15 cellular contexts compared by ENCODE assay signal in the genomic region with DNA sequence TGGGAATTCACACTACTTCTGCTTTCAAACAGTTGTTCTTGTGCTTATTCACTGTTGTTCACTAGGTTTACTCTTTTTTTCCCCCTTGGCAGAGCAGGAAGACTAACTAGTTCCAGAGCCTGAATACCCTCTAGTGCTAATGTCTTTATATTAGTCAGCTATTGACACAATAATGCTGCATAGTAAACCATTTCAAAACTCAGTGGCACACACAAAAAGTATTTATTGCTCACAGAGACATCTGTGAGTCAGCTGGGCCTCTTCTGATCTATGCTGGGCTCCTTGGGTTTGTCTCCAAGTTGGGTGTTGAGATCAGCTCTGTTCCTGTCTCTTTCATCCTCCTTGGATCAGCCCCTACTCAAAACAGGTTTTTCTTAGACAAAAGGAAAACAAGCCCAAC. TPM values are rescaled to one million over a fixed set of nuclear protein-coding genes. Genes with fewer than 3 reads are reported as not detected.
DNase-seq lines count a peak whose midpoint lies in the region; ATAC-seq and TF ChIP-seq lines count a peak whose summit lies in the region.
"Had no signal": no experiment of that assay in that cellular context is flagged by ENCODE, and none has a peak within 500 bp of the region (broad histone marks: within the 10 kb centered on the region; RNA-seq: fewer than 3 reads in every experiment).

No MANE protein-coding gene starts in this region.

- H3K36me3 ChIP-seq in CD4-positive, alpha-beta memory T cell (ENCODE audit: insufficient read depth, low read length) = no peaks in the 10 kb centered on the region
- H3K36me3 ChIP-seq: gastrocnemius medialis had no signal

- no peaks in the 10 kb centered on the region for H3K27me3 Mint-ChIP-seq in neural crest cell (ENCODE audit: low read depth)
- H3K27me3 Mint-ChIP-seq in activated T-helper 17 cell treated with anti-CD3 and anti-CD28 coated beads, Interleukin-2, amount 50 U/mL, for 72 hours = no peaks in the 10 kb centered on the region
- H3K27me3 Mint-ChIP-seq in CD4-positive, alpha-beta memory T cell = no peaks in the 10 kb centered on the region

- CTCF ChIA-PET in CD4-positive, alpha-beta memory T cell (lab: Charles Lee; ENCODE audit: partially characterized antibody) = no interaction called here

- no peak for TF ChIP-seq POLR2A in NB4 (IDR thresholded peaks at IDR 0.05; ENCODE audit: extremely low read depth, insufficient read length)

- no peak for TF ChIP-seq CTCF in NB4 (IDR thresholded peaks at IDR 0.05; ENCODE audit: low read depth, low read length)
- TF ChIP-seq CTCF in cardiac fibroblast (IDR thresholded peaks at IDR 0.05; ENCODE audit: low read depth, low read length) = no peak
- TF ChIP-seq CTCF in neural crest cell (conservative IDR thresholded peaks at IDR 0.05) = no peak

- DNase-seq in GM04503 (ENCODE audit: low read depth) (peak; percentile 86), NB4 (ENCODE audit: low read depth) (peak; percentile 6), cardiac fibroblast (ENCODE audit: low read depth in 2 of 2) (peak; percentile 45 to 93), neural crest cell (ENCODE audit: low read depth, low spot score) (no peak), SK-N-DZ (ENCODE audit: low spot score) (no peak)
- no peak for DNase-seq in CD4-positive, alpha-beta memory T cell
- DNase-seq: activated CD8-positive, alpha-beta memory T cell treated with anti-CD3 and anti-CD28 coated beads for 24 hours; body of pancreas; DND-41; gastrocnemius medialis; GOT3; NCI-H446; stimulated activated CD4-positive, alpha-beta T cell treated with anti-CD3 and anti-CD28 coated beads, Interleukin-4, amount 100 ng/mL, for 24 hours had no signal

- no peaks in the 10 kb centered on the region for H3K9me3 Mint-ChIP-seq in neural crest cell
- no peaks in the 10 kb centered on the region for H3K9me3 Mint-ChIP-seq in activated T-helper 17 cell treated with anti-CD3 and anti-CD28 coated beads, Interleukin-2, amount 50 U/mL, for 72 hours
- no peaks in the 10 kb centered on the region for H3K9me3 Mint-ChIP-seq in CD4-positive, alpha-beta memory T cell

- no peak overlapping the region for H3K4me3 Mint-ChIP-seq in neural crest cell
- no peak overlapping the region for H3K4me3 Mint-ChIP-seq in activated T-helper 17 cell treated with anti-CD3 and anti-CD28 coated beads, Interleukin-2, amount 50 U/mL, for 72 hours
- H3K4me3 Mint-ChIP-seq in CD4-positive, alpha-beta memory T cell = no peak overlapping the region

- no peaks in the 10 kb centered on the region for H3K4me1 ChIP-seq in CD4-positive, alpha-beta memory T cell (ENCODE audit: insufficient read depth, low read length)
- H3K4me1 ChIP-seq: body of pancreas, gastrocnemius medialis, parathyroid adenoma had no signal

- POLR2A ChIA-PET in CD4-positive, alpha-beta memory T cell (lab: Charles Lee; ENCODE audit: partially characterized antibody) = no interaction called here

- peak overlapping the region; percentile 3 for H3K27ac Mint-ChIP-seq in neural crest cell (ENCODE audit: unreplicated experiment)
- H3K27ac Mint-ChIP-seq in activated T-helper 17 cell treated with anti-CD3 and anti-CD28 coated beads, Interleukin-2, amount 50 U/mL, for 72 hours = no peak overlapping the region
- no peak overlapping the region for H3K27ac Mint-ChIP-seq in CD4-positive, alpha-beta memory T cell

- H3K36me3 Mint-ChIP-seq in neural crest cell (ENCODE audit: low read depth) = peaks cover 9% of the 10 kb centered on the region
- H3K36me3 Mint-ChIP-seq in activated T-helper 17 cell treated with anti-CD3 and anti-CD28 coated beads, Interleukin-2, amount 50 U/mL, for 72 hours (ENCODE audit: low read depth) = peaks cover 4% of the 10 kb centered on the region
- H3K36me3 Mint-ChIP-seq in CD4-positive, alpha-beta memory T cell = peaks cover 29 to 52% of the 10 kb centered on the region in 2 donors

- no peak overlapping the region for H3K27ac ChIP-seq in CD4-positive, alpha-beta memory T cell (ENCODE audit: low read depth, low read length)
- H3K27ac ChIP-seq: body of pancreas, gastrocnemius medialis, parathyroid adenoma had no signal

- no peak overlapping the region for H3K4me3 ChIP-seq in NB4 (ENCODE audit: low read depth, low read length)
- no peak overlapping the region for H3K4me3 ChIP-seq in cardiac fibroblast (replicated peaks in 1 of 2; ENCODE audit: low read depth in 2 of 2, low read length in 2 of 2)
- no peak overlapping the region for H3K4me3 ChIP-seq in CD4-positive, alpha-beta memory T cell (ENCODE audit: low read length in 2 of 2)
- H3K4me3 ChIP-seq: body of pancreas, gastrocnemius medialis had no signal

- no peaks in the 10 kb centered on the region for H3K4me1 Mint-ChIP-seq in neural crest cell
- H3K4me1 Mint-ChIP-seq in activated T-helper 17 cell treated with anti-CD3 and anti-CD28 coated beads, Interleukin-2, amount 50 U/mL, for 72 hours = no peaks in the 10 kb centered on the region
- H3K4me1 Mint-ChIP-seq in CD4-positive, alpha-beta memory T cell = peaks cover 0 to 11% (median 7%) of the 10 kb centered on the region in 4 donors

- ATAC-seq in activated T-helper 17 cell treated with anti-CD3 and anti-CD28 coated beads, Interleukin-2, amount 50 U/mL, for 72 hours (replicated peaks) = no peak
- ATAC-seq: body of pancreas, gastrocnemius medialis had no signal

- no peaks in the 10 kb centered on the region for H3K9me3 ChIP-seq in CD4-positive, alpha-beta memory T cell (ENCODE audit: control insufficient read depth in 1 of 2, low read length in 2 of 2)
- H3K9me3 ChIP-seq: body of pancreas, gastrocnemius medialis had no signal

- intact Hi-C loops in CD4-positive, alpha-beta memory T cell (cut with micrococcal nuclease) = no loop called here

- H3K27me3 ChIP-seq in CD4-positive, alpha-beta memory T cell (ENCODE audit: insufficient read depth, low read length) = no peaks in the 10 kb centered on the region
- H3K27me3 ChIP-seq: body of pancreas, gastrocnemius medialis had no signal

RNA-seq across cellular contexts. Expression of a gene that starts 51.1 kb away (rescaled TPM):
- 36.9 and 40.6 TPM in 2 replicates for total RNA-seq in neural crest cell
- 10 to 100 TPM; 28.2 to 32.4 TPM for total RNA-seq in activated T-helper 17 cell treated with anti-CD3 and anti-CD28 coated beads, Interleukin-2, amount 50 U/mL, for 72 hours
- polyA plus RNA-seq in SK-N-DZ (2014; cell fraction: cytosol; rRNA removed) = 40.5 and 45.4 TPM in 2 replicates
- polyA plus RNA-seq in SK-N-DZ (2014; cell fraction: nucleus; rRNA removed) = 13.8 and 26.2 TPM in 2 replicates
- total RNA-seq in CD4-positive, alpha-beta memory T cell = 10 to 100 TPM; 34.1 to 35.7 TPM
- 10 to 100 TPM; 23.4 to 33.2 TPM for polyA plus RNA-seq in CD4-positive, alpha-beta memory T cell

RNA-seq across cellular contexts. Expression of a gene that starts 54.7 kb away (rescaled TPM):
- total RNA-seq in neural crest cell = 2.4 and 2.5 TPM in 2 replicates
- total RNA-seq in activated T-helper 17 cell treated with anti-CD3 and anti-CD28 coated beads, Interleukin-2, amount 50 U/mL, for 72 hours = not detected
- polyA plus RNA-seq in SK-N-DZ (2014; cell fraction: cytosol; rRNA removed) = 3.7 and 5.3 TPM in 2 replicates
- 4.6 and 4.7 TPM in 2 replicates for polyA plus RNA-seq in SK-N-DZ (2014; cell fraction: nucleus; rRNA removed)
- not detected for total RNA-seq in CD4-positive, alpha-beta memory T cell
- polyA plus RNA-seq in CD4-positive, alpha-beta memory T cell = not detected

Comparison
In these comparisons a context has a peak if more than half of its experiments do, and no peak if none do; other contexts are left out.
1. DNase-seq: peak in GM04503 (single experiment), NB4 (single experiment) and cardiac fibroblast (2 of 2); none in neural crest cell (single experiment), SK-N-DZ (single experiment) and CD4-positive, alpha-beta memory T cell (0 of 5).